In the genomic region with DNA sequence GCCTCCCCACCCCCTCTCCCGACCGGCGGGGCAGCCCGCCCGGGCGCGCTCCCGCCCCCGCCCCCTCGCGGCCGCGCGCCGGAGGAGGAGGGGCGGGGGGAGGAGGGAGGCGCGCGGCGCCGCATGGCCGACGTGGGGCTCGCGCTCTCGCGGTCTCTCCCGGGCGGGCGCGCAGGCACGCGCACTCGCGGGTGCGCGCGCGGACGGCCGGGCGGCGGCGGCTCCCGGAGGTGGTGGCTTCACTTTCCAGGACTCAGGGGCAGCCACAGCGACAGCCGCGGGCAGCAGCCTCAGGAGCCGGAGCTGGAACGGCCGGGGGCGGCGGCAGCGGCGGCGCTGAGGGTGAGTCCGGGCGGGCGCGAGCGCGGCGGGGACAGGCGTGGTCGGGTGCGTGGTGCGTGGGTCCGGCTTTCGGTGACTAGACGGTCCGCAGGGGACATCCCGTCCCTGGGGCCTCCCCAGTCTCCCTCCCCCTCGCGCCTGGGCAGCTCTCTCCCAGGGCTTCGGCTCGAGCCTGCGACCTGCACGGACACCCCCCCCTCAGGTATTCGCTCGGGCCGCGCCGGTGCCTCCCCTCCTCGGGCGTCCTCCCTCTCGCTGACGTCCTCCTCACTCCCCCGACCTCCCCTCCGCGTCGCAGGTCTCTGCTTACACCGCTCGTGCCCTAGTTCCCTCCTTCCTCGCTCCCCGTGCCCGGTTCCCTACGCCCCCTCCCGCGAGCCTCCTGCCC, we compare ENCODE assay signal across 8 cellular contexts.
DNase-seq lines count a peak whose midpoint lies in the region; ATAC-seq lines count a peak whose summit lies in the region.

A gene (plus strand): TSS at position 407 of the 730 bp plus-strand sequence.

- DNase-seq in ACHN (peak; percentile 71), NCI-H510A (lab: John Stamatoyannopoulos, UW) (peak; percentile 28), activated T-cell treated with anti-CD3 and anti-CD28 coated beads for 48 hours (ENCODE audit: low read depth) (peak; percentile 55), epithelial cell of prostate (ENCODE audit: low read depth, low spot score) (no peak), middle frontal gyrus (ENCODE audit: extremely low spot score, low spot score) (peak; percentile 61)
- DNase-seq in stimulated activated CD8-positive, alpha-beta memory T cell treated with anti-CD3 and anti-CD28 coated beads, Interleukin-7, amount 100 ng/mL, for 1 hour (ENCODE audit: low read depth in 2 of 2) = peak; percentile 9 to 14

- peak within 1 kb of the TSS; percentile 40 for H3K27ac ChIP-seq in epithelial cell of prostate

- in situ Hi-C loops in ACHN (cut with HindIII; ENCODE audit: low pct_ligation_motif_present, low pct_unique_long_range_greater_than_20kb, low sequenced_read_pairs) = no loop called here

- ATAC-seq in GM18867 (IDR thresholded peaks at IDR 0.05; ENCODE audit: unreplicated experiment) (peak; percentile 71), HG03060 (IDR thresholded peaks at IDR 0.05; ENCODE audit: low read depth, unreplicated experiment) (peak; percentile 33)
